Comparison of ENCODE assay signal across 31 cellular contexts in the genomic region with DNA sequence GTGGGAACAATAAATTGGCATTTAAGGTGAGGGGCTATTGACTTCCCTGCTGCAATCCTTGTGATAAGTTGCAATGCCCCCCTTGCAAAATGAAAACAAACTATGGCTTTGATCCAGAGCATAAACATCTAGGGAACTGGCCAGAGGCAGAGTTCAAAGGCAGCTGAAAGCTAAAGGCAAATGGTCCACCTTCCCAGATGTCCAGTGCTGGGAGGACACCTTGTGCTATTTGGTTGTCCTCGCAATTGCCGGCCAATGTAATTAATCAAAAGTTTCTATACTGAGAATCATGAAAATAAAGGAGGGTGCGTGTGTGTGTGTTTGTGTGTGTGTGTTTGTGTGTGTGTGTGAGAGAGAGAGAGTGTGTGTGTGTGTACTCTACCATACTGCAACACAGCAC.
"Had no signal": no experiment of that assay in that cellular context is flagged by ENCODE, and none has a peak within 500 bp of the region (broad histone marks: within the 10 kb centered on the region; RNA-seq: fewer than 3 reads in every experiment).

No MANE protein-coding gene starts in this region.

- H3K9me3 Mint-ChIP-seq: mesothelial cell of epicardium, neural progenitor cell, type B pancreatic cell had no signal

- H3K27ac Mint-ChIP-seq: activated CD4-positive, alpha-beta memory T cell treated with anti-CD3 and anti-CD28 coated beads, Interleukin-2, amount 10 ng/mL, durations not matched to agents 7 days and 5 days; activated CD4-positive, alpha-beta T cell treated with anti-CD3 and anti-CD28 coated beads, Interleukin-2, amount 10 ng/mL, durations not matched to agents 7 days and 5 days; activated naive CD4-positive, alpha-beta T cell treated with anti-CD3 and anti-CD28 coated beads, Interleukin-2, amount 10 ng/mL, durations not matched to agents 7 days and 5 days; activated naive CD8-positive, alpha-beta T cell treated with anti-CD3 and anti-CD28 coated beads, Interleukin-2, amount 10 ng/mL, durations not matched to agents 7 days and 5 days; activated T-cell treated with anti-CD3 and anti-CD28 coated beads, Interleukin-2, amount 50 U/mL, for 24 hours; mesothelial cell of epicardium; naive thymus-derived CD4-positive, alpha-beta T cell; neural progenitor cell; stimulated activated naive CD8-positive, alpha-beta T cell treated with anti-CD3 and anti-CD28 coated beads, Interleukin-15, Interleukin-2, amounts not matched to agents 100 ng/mL and 50 ng/mL, for 24 hours; T-helper 1 cell treated with Interleukin-12 subunit alpha and Interleukin-12 subunit beta and Interleukin-4 antibody, amounts not matched to agents 30 μg/mL and 1 μg/mL, for 36 hours; type B pancreatic cell had no signal

- H3K4me1 Mint-ChIP-seq: activated CD4-positive, alpha-beta memory T cell treated with anti-CD3 and anti-CD28 coated beads, Interleukin-2, amount 10 ng/mL, durations not matched to agents 7 days and 5 days; activated CD4-positive, alpha-beta T cell treated with anti-CD3 and anti-CD28 coated beads, Interleukin-2, amount 10 ng/mL, durations not matched to agents 7 days and 5 days; activated naive CD4-positive, alpha-beta T cell treated with anti-CD3 and anti-CD28 coated beads, Interleukin-2, amount 10 ng/mL, durations not matched to agents 7 days and 5 days; activated naive CD8-positive, alpha-beta T cell treated with anti-CD3 and anti-CD28 coated beads, Interleukin-2, amount 10 ng/mL, durations not matched to agents 7 days and 5 days; mesothelial cell of epicardium; naive thymus-derived CD4-positive, alpha-beta T cell had no signal

- H3K4me3 Mint-ChIP-seq: activated CD4-positive, alpha-beta memory T cell treated with anti-CD3 and anti-CD28 coated beads, Interleukin-2, amount 10 ng/mL, durations not matched to agents 7 days and 5 days; activated CD4-positive, alpha-beta T cell treated with anti-CD3 and anti-CD28 coated beads, Interleukin-2, amount 10 ng/mL, durations not matched to agents 7 days and 5 days; activated naive CD4-positive, alpha-beta T cell treated with anti-CD3 and anti-CD28 coated beads, Interleukin-2, amount 10 ng/mL, durations not matched to agents 7 days and 5 days; activated naive CD8-positive, alpha-beta T cell treated with anti-CD3 and anti-CD28 coated beads, Interleukin-2, amount 10 ng/mL, durations not matched to agents 7 days and 5 days; activated T-cell treated with anti-CD3 and anti-CD28 coated beads, Interleukin-2, amount 50 U/mL, for 24 hours; brain; mesothelial cell of epicardium; naive thymus-derived CD4-positive, alpha-beta T cell; neural progenitor cell; stimulated activated naive CD8-positive, alpha-beta T cell treated with anti-CD3 and anti-CD28 coated beads, Interleukin-15, Interleukin-2, amounts not matched to agents 100 ng/mL and 50 ng/mL, for 24 hours; T-helper 1 cell treated with Interleukin-12 subunit alpha and Interleukin-12 subunit beta and Interleukin-4 antibody, amounts not matched to agents 30 μg/mL and 1 μg/mL, for 36 hours; type B pancreatic cell had no signal

- ATAC-seq: heart right ventricle; left ventricle myocardium superior; naive thymus-derived CD4-positive, alpha-beta T cell; right cardiac atrium had no signal

- H3K36me3 Mint-ChIP-seq: activated naive CD4-positive, alpha-beta T cell treated with anti-CD3 and anti-CD28 coated beads, Interleukin-2, amount 10 ng/mL, durations not matched to agents 7 days and 5 days; activated naive CD8-positive, alpha-beta T cell treated with anti-CD3 and anti-CD28 coated beads, Interleukin-2, amount 10 ng/mL, durations not matched to agents 7 days and 5 days; brain; mesothelial cell of epicardium; neural progenitor cell; type B pancreatic cell had no signal

- H3K27me3 Mint-ChIP-seq: activated CD4-positive, alpha-beta memory T cell treated with anti-CD3 and anti-CD28 coated beads, Interleukin-2, amount 10 ng/mL, durations not matched to agents 7 days and 5 days; activated CD4-positive, alpha-beta T cell treated with anti-CD3 and anti-CD28 coated beads, Interleukin-2, amount 10 ng/mL, durations not matched to agents 7 days and 5 days; activated naive CD4-positive, alpha-beta T cell treated with anti-CD3 and anti-CD28 coated beads, Interleukin-2, amount 10 ng/mL, durations not matched to agents 7 days and 5 days; activated naive CD8-positive, alpha-beta T cell treated with anti-CD3 and anti-CD28 coated beads, Interleukin-2, amount 10 ng/mL, durations not matched to agents 7 days and 5 days; activated T-cell treated with anti-CD3 and anti-CD28 coated beads, Interleukin-2, amount 50 U/mL, for 24 hours; brain; naive thymus-derived CD4-positive, alpha-beta T cell; stimulated activated naive CD8-positive, alpha-beta T cell treated with anti-CD3 and anti-CD28 coated beads, Interleukin-15, Interleukin-2, amounts not matched to agents 100 ng/mL and 50 ng/mL, for 24 hours had no signal

- DNase-seq: activated CD4-positive, alpha-beta memory T cell treated with anti-CD3 and anti-CD28 coated beads, Interleukin-2, amount 10 ng/mL, durations not matched to agents 7 days and 5 days; activated CD4-positive, alpha-beta T cell treated with anti-CD3 and anti-CD28 coated beads for 1 hour; activated CD4-positive, alpha-beta T cell treated with anti-CD3 and anti-CD28 coated beads, Interleukin-2, amount 10 ng/mL, durations not matched to agents 7 days and 5 days; activated CD8-positive, alpha-beta memory T cell treated with anti-CD3 and anti-CD28 coated beads, Interleukin-2, amount 50 U/mL, for 48 hours; activated gamma-delta T cell; activated naive CD4-positive, alpha-beta T cell treated with anti-CD3 and anti-CD28 coated beads, Interleukin-2, amount 10 ng/mL, durations not matched to agents 7 days and 5 days; activated naive CD8-positive, alpha-beta T cell treated with anti-CD3 and anti-CD28 coated beads, Interleukin-2, amount 10 ng/mL, durations not matched to agents 7 days and 5 days; activated T-cell treated with anti-CD3 and anti-CD28 coated beads, Interleukin-2, amount 50 U/mL, for 24 hours; cerebellar nuclear complex; colonic mucosa; effector CD8-positive, alpha-beta T cell; esophagus squamous epithelium; foreskin melanocyte; heart right ventricle; kidney glomerular epithelial cell; left ventricle myocardium superior; naive thymus-derived CD4-positive, alpha-beta T cell; occipital lobe; right cardiac atrium; stimulated activated CD4-positive, alpha-beta T cell treated with anti-CD3 and anti-CD28 coated beads, Interleukin-2, amount 100 ng/mL, for 48 hours; T-helper 9 cell had no signal

- H3K4me3 ChIP-seq: ascending aorta, cardiac muscle cell, colonic mucosa, esophagus squamous epithelium, heart right ventricle, neural progenitor cell, thoracic aorta, vagina had no signal
